8 cellular contexts compared by ENCODE assay signal in genomic region chr17:47188266-47188665, GRCh38. TPM values are rescaled to one million over a fixed set of nuclear protein-coding genes. Genes with fewer than 3 reads are reported as not detected.
DNase-seq lines count a peak whose midpoint lies in the region; ATAC-seq and TF ChIP-seq lines count a peak whose summit lies in the region.

No MANE protein-coding gene starts in this region.

- H3K4me3 Mint-ChIP-seq in effector memory CD8-positive, alpha-beta T cell: peak overlapping the region; percentile 95 to 96

- peak overlapping the region; percentile 88 for H3K27ac ChIP-seq in 22Rv1
- peak overlapping the region; percentile 85 for H3K27ac ChIP-seq in SJSA1

- H3K9me3 Mint-ChIP-seq in effector memory CD8-positive, alpha-beta T cell: no peaks in the 10 kb centered on the region

- peak overlapping the region; percentile 99 for H3K4me3 ChIP-seq in GM08714 (ENCODE audit: low read length)
- peak overlapping the region; percentile 76 for H3K4me3 ChIP-seq in SJSA1
- peak overlapping the region; percentile 44 for H3K4me3 ChIP-seq in mucosa of stomach (ENCODE audit: low read length)

- peak overlapping the region; percentile 89 for H3K9ac ChIP-seq in mucosa of stomach (ENCODE audit: low read length)

- H3K27me3 Mint-ChIP-seq in effector memory CD8-positive, alpha-beta T cell: no peaks in the 10 kb centered on the region

- no peak for ATAC-seq in effector memory CD8-positive, alpha-beta T cell (replicated peaks)
- ATAC-seq in HG03175 (IDR thresholded peaks at IDR 0.05; ENCODE audit: unreplicated experiment): no peak

- H3K4me1 Mint-ChIP-seq in effector memory CD8-positive, alpha-beta T cell (ENCODE audit: low read depth in 2 of 2): peaks cover 34 to 51% of the 10 kb centered on the region in 2 donors

- H3K27me3 ChIP-seq in SJSA1 (replicated peaks) (no peaks in the 10 kb centered on the region), mucosa of stomach (ENCODE audit: control insufficient read depth, insufficient read depth, low read length) (no peaks in the 10 kb centered on the region)

- peak overlapping the region; percentile 96 to 98 for H3K27ac Mint-ChIP-seq in effector memory CD8-positive, alpha-beta T cell

- H3K4me1 ChIP-seq in SJSA1 (replicated peaks) (peaks cover 7% of the 10 kb centered on the region; the same call in 1 of the 2 replicates), mucosa of stomach (ENCODE audit: control insufficient read depth, insufficient read depth, low read length) (no peaks in the 10 kb centered on the region)

- peak in 1 of 2 experiments; percentile 68 for DNase-seq in SJSA1 (ENCODE audit: low read depth in 1 of 2, low spot score in 2 of 2)
- DNase-seq in effector memory CD8-positive, alpha-beta T cell: peak in 1 of 3 experiments; percentile 11
- DNase-seq in SHP77 treated with DMSO at 0.1 percent for 48 hours (lab: John Stamatoyannopoulos, UW): no peak
- DNase-seq in putamen (ENCODE audit: low spot score): no peak

- H3K9me3 ChIP-seq in SJSA1 (replicated peaks): no peaks in the 10 kb centered on the region
- no peaks in the 10 kb centered on the region for H3K9me3 ChIP-seq in mucosa of stomach (ENCODE audit: control insufficient read depth, low read length)

- H3K36me3 Mint-ChIP-seq in effector memory CD8-positive, alpha-beta T cell (ENCODE audit: insufficient read depth): peaks cover 16% of the 10 kb centered on the region

- no peak for TF ChIP-seq CTCF in 22Rv1 (IDR thresholded peaks at IDR 0.05)

- peaks cover 32% of the 10 kb centered on the region for H3K36me3 ChIP-seq in SJSA1
- no peaks in the 10 kb centered on the region for H3K36me3 ChIP-seq in mucosa of stomach (ENCODE audit: control insufficient read depth, insufficient read depth, low read length)

RNA-seq across cellular contexts. Expression of gene CDC27, which starts 0.8 kb away (rescaled TPM):
- 136 and 198 TPM in 2 replicates for total RNA-seq in SJSA1 (2014; rRNA removed; shearing (Covaris generic))

RNA-seq across cellular contexts. Expression of gene MYL4, which starts 20.9 kb away (rescaled TPM):
- total RNA-seq in SJSA1 (2014; rRNA removed; shearing (Covaris generic)): 2.2 TPM in 1 of 2 replicates, not detected in the other

Comparison
In these comparisons a context has a peak if more than half of its experiments do, and no peak if none do; other contexts are left out.
1. H3K4me3 ChIP-seq: peak in every context shown above with its lines; median percentile 99 in GM08714; 76 in SJSA1; 44 in mucosa of stomach.